In the genomic region with DNA sequence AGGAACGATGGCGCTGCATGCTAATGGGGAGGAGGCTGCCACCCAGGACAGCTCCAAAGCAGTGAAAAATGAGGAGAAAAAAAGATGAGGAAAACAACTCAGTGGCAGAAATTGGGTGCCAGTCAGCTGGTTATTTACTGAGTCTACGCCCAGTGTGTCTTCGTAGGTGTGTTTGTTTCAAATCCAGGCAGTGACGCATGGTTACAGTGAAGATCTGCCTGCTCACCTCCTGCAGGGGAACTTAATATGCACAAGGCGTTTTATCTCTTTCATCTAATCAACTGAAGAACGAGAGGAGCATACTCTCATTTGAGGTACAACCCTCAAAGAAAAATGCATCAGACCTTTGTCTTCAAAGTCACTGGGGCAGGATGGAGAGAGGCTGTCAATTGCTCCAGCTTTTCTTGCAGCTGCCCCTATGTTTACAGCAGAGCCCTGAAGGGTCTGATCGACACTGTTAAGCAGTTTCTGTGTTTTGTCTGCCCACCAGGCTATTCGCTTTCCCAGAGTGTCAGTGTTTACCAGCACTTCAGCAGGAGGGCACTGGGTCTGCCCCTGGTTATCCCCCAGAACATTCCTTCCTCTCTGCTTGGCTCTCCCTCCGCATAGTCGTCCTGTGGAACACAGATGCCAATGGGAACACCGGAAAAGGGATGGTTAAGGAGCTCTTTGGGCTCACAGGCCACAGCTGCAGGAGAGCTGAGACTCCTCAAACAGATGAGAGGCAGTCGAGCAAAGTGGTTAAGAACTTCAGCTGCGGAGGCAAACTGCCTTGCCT, we compare ENCODE assay signal across 1 cellular context.
TF ChIP-seq lines count a peak whose summit lies in the region.

No MANE protein-coding gene starts in this region.

TF ChIP-seq in IMR-90, 13 proteins besides CTCF, POLR2A, EP300 and RAD21 (continued from another document):
- TF ChIP-seq MAFK (IDR thresholded peaks at IDR 0.05; ENCODE audit: low read depth, low read length) (no peak), FOS (IDR thresholded peaks at IDR 0.05; ENCODE audit: low read depth, low read length) (no peak), SMC3 (IDR thresholded peaks at IDR 0.05; ENCODE audit: low read depth, low read length) (no peak), RCOR1 (IDR thresholded peaks at IDR 0.05; ENCODE audit: insufficient replicate concordance, low read length) (no peak), BHLHE40 (IDR thresholded peaks at IDR 0.05; ENCODE audit: low read depth, low read length) (no peak)
- TF ChIP-seq, protein P1, sequence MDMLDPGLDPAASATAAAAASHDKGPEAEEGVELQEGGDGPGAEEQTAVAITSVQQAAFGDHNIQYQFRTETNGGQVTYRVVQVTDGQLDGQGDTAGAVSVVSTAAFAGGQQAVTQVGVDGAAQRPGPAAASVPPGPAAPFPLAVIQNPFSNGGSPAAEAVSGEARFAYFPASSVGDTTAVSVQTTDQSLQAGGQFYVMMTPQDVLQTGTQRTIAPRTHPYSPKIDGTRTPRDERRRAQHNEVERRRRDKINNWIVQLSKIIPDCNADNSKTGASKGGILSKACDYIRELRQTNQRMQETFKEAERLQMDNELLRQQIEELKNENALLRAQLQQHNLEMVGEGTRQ (IDR thresholded peaks at IDR 0.05; ENCODE audit: low read depth, low read length) = no peak
